ENCODE assay signal across 12 cellular contexts in the genomic region with DNA sequence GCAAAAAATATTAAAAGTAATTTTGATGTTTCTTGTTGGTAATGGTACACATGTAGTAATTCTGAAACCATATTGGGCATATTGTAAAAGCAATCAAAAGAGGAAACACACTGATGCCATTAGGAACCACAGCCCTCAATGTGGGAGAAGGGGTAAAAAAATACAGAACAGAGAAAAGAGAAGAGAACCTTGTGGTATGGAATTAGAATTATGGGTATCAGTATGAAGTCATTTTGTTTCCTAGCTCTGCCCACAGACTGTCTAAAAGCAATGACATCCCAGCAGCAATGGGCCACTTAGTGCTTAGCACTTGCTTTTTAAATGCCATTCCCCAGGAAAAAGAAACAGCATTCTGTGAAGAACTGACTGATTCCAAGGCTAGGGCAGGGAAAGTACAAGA.
DNase-seq lines count a peak whose midpoint lies in the region; ATAC-seq, FAIRE-seq and TF ChIP-seq lines count a peak whose summit lies in the region.
"Had no signal": no experiment of that assay in that cellular context is flagged by ENCODE, and none has a peak within 500 bp of the region (broad histone marks: within the 10 kb centered on the region; RNA-seq: fewer than 3 reads in every experiment).

No MANE protein-coding gene starts in this region.

- CTCF ChIA-PET in activated CD4-positive, alpha-beta memory T cell treated with anti-CD3 and anti-CD28 coated beads for 36 hours (lab: Charles Lee): no interaction called here

- peaks cover 6% of the 10 kb centered on the region for H3K27me3 Mint-ChIP-seq in activated CD4-positive, alpha-beta memory T cell treated with anti-CD3 and anti-CD28 coated beads for 36 hours

- POLR2A ChIA-PET in activated CD4-positive, alpha-beta memory T cell treated with anti-CD3 and anti-CD28 coated beads for 36 hours (lab: Charles Lee): no interaction called here

- H3K4me3 Mint-ChIP-seq in activated CD4-positive, alpha-beta memory T cell treated with anti-CD3 and anti-CD28 coated beads for 36 hours: no peak overlapping the region
- H3K4me3 Mint-ChIP-seq: activated T-cell treated with anti-CD3 and anti-CD28 coated beads, Interleukin-2, amount 50 U/mL, for 24 hours had no signal

- intact Hi-C loops in activated CD4-positive, alpha-beta memory T cell treated with anti-CD3 and anti-CD28 coated beads for 36 hours (cut with micrococcal nuclease): loop anchor here (5.0 kb wide), 1 partner anchor 48 kb away; no protein-coding TSS in a partner anchor
- intact Hi-C loops in thyroid gland (cut with DNase I): no loop called here

- no peak for FAIRE-seq in H54 (lab: Jason Lieb, UNC)

- no peak for TF ChIP-seq POLR2A in H54 (IDR thresholded peaks at IDR 0.05; ENCODE audit: low read depth, low read length)
- no peak for TF ChIP-seq POLR2A in thyroid gland (IDR thresholded peaks at IDR 0.05)

- no peaks in the 10 kb centered on the region for H3K9me3 ChIP-seq in thyroid gland
- H3K9me3 ChIP-seq: breast epithelium had no signal

- H3K4me1 ChIP-seq in thyroid gland: peaks cover 9 to 15% of the 10 kb centered on the region in 2 donors

- no peak overlapping the region for H3K4me3 ChIP-seq in thyroid gland (replicated peaks in 1 of 3)
- H3K4me3 ChIP-seq: breast epithelium, skin epidermis had no signal

- no peaks in the 10 kb centered on the region for H3K36me3 ChIP-seq in thyroid gland
- H3K36me3 ChIP-seq: breast epithelium had no signal

- H3K9me3 Mint-ChIP-seq in activated CD4-positive, alpha-beta memory T cell treated with anti-CD3 and anti-CD28 coated beads for 36 hours: no peaks in the 10 kb centered on the region
- H3K9me3 Mint-ChIP-seq: activated T-cell treated with anti-CD3 and anti-CD28 coated beads, Interleukin-2, amount 50 U/mL, for 24 hours had no signal

- no peaks in the 10 kb centered on the region for H3K36me3 Mint-ChIP-seq in activated CD4-positive, alpha-beta memory T cell treated with anti-CD3 and anti-CD28 coated beads for 36 hours

- H3K27me3 ChIP-seq in thyroid gland: no peaks in the 10 kb centered on the region
- H3K27me3 ChIP-seq: breast epithelium had no signal

- DNase-seq in GM10266 (ENCODE audit: extremely low spot score) (peak; percentile 5), SIG-M5 (lab: John Stamatoyannopoulos, UW) (peak; percentile 41), H54 (ENCODE audit: insufficient read length, low spot score) (no peak), thyroid gland (no peak), GM19240 (ENCODE audit: insufficient read length, low spot score) (no peak)
- no peak for DNase-seq in activated CD4-positive, alpha-beta memory T cell treated with anti-CD3 and anti-CD28 coated beads for 36 hours
- DNase-seq: activated T-cell treated with anti-CD3 and anti-CD28 coated beads, Interleukin-2, amount 50 U/mL, for 24 hours; NCI-H1694 had no signal

- H3K27ac Mint-ChIP-seq in activated CD4-positive, alpha-beta memory T cell treated with anti-CD3 and anti-CD28 coated beads for 36 hours: no peak overlapping the region
- H3K27ac Mint-ChIP-seq: activated T-cell treated with anti-CD3 and anti-CD28 coated beads, Interleukin-2, amount 50 U/mL, for 24 hours had no signal

- ATAC-seq in GM19455 (IDR thresholded peaks at IDR 0.05; ENCODE audit: unreplicated experiment) (peak; percentile 64), HG03103 (IDR thresholded peaks at IDR 0.05; ENCODE audit: low read depth, unreplicated experiment) (peak; percentile 87)

- H3K4me1 Mint-ChIP-seq in activated CD4-positive, alpha-beta memory T cell treated with anti-CD3 and anti-CD28 coated beads for 36 hours (ENCODE audit: low read depth): no peaks in the 10 kb centered on the region

- no peak for TF ChIP-seq CTCF in GM10266 (IDR thresholded peaks at IDR 0.05; ENCODE audit: control insufficient read depth, insufficient read depth, low read depth, missing control alignments)
- TF ChIP-seq CTCF in thyroid gland (IDR thresholded peaks at IDR 0.05): no peak

- no peak overlapping the region for H3K27ac ChIP-seq in thyroid gland
- H3K27ac ChIP-seq: breast epithelium, skin epidermis had no signal

Comparison
In these comparisons a context has a peak if more than half of its experiments do, and no peak if none do; other contexts are left out.
1. DNase-seq: peak in GM10266 (single experiment) and SIG-M5 (single experiment); none in activated CD4-positive, alpha-beta memory T cell treated with anti-CD3 and anti-CD28 coated beads for 36 hours (single experiment), H54 (single experiment), thyroid gland (0 of 2) and GM19240 (single experiment).